In genomic region chr4:67446811-67447210, GRCh38 we compare ENCODE assay signal across 32 cellular contexts.
"Had no signal": no experiment of that assay in that cellular context is flagged by ENCODE, and none has a peak within 500 bp of the region (broad histone marks: within the 10 kb centered on the region; RNA-seq: fewer than 3 reads in every experiment).

No MANE protein-coding gene starts in this region.

- H3K4me1 ChIP-seq: colonic mucosa, Peyer's patch, SJSA1 had no signal

- H3K27ac ChIP-seq: brain microvascular endothelial cell, colonic mucosa, Peyer's patch, SJSA1, WERI-Rb-1 had no signal

- ATAC-seq: activated CD8-positive, alpha-beta memory T cell treated with anti-CD3 and anti-CD28 coated beads, Interleukin-2, amount 10 ng/mL, durations not matched to agents 7 days and 5 days; activated naive CD8-positive, alpha-beta T cell treated with anti-CD3 and anti-CD28 coated beads, Interleukin-2, amount 50 U/mL, for 24 hours; K562; PC-3; T-cell; T-helper 17 cell had no signal

- DNase-seq: activated CD4-positive, alpha-beta memory T cell treated with anti-CD3 and anti-CD28 coated beads, Interleukin-2, amount 10 ng/mL, durations not matched to agents 7 days and 5 days; activated CD4-positive, alpha-beta T cell treated with anti-CD3 and anti-CD28 coated beads for 1 hour; activated CD4-positive, alpha-beta T cell treated with anti-CD3 and anti-CD28 coated beads for 48 hours; activated CD4-positive, CD25-positive, alpha-beta regulatory T cell; activated CD8-positive, alpha-beta memory T cell treated with anti-CD3 and anti-CD28 coated beads for 24 hours; activated CD8-positive, alpha-beta memory T cell treated with anti-CD3 and anti-CD28 coated beads, Interleukin-2, amount 10 ng/mL, durations not matched to agents 7 days and 5 days; activated CD8-positive, alpha-beta memory T cell treated with anti-CD3 and anti-CD28 coated beads, Interleukin-2, amount 50 U/mL, for 48 hours; activated effector memory CD4-positive, alpha-beta T cell treated with Interleukin-2 at 50 U/mL for 16 hours; activated naive CD4-positive, alpha-beta T cell treated with anti-CD3 and anti-CD28 coated beads, Interleukin-2, amount 10 ng/mL, durations not matched to agents 7 days and 5 days; activated naive CD8-positive, alpha-beta T cell treated with anti-CD3 and anti-CD28 coated beads, Interleukin-2, amount 50 U/mL, for 24 hours; activated T-cell treated with anti-CD3 and anti-CD28 coated beads, Interleukin-2, amount 50 U/mL, for 48 hours; aorta; brain microvascular endothelial cell; central memory CD4-positive, alpha-beta T cell; colonic mucosa; NCI-H1105 treated with DMSO at 0.1 percent for 48 hours; NCI-H1436; NCI-H1694; NCI-H2029; NCI-H345; NCI-H524 treated with DMSO at 0.1 percent for 48 hours; NK-92 treated with Interleukin-12 subunit alpha and Interleukin-12 subunit beta, amount 100 ng/mL, for 24 hours; PC-3; Peyer's patch; RPMI8226; SHP77 treated with DMSO at 0.1 percent for 48 hours; SK-N-SH; T-cell; T-helper 17 cell; WERI-Rb-1 had no signal

- H3K4me3 ChIP-seq: colonic mucosa, K562, Peyer's patch, SJSA1 had no signal

- H3K9me3 ChIP-seq: colonic mucosa, Peyer's patch, SJSA1, SK-N-SH had no signal

- H3K27me3 ChIP-seq: brain microvascular endothelial cell, colonic mucosa, Peyer's patch, SJSA1 had no signal

- H3K36me3 ChIP-seq: brain microvascular endothelial cell, colonic mucosa, Peyer's patch, SJSA1, WERI-Rb-1 had no signal
